Comparison of ENCODE assay signal across 9 cellular contexts in genomic region chr1:111221633-111222286, GRCh38. TPM values are rescaled to one million over a fixed set of nuclear protein-coding genes. Genes with fewer than 3 reads are reported as not detected.
DNase-seq lines count a peak whose midpoint lies in the region; ATAC-seq and TF ChIP-seq lines count a peak whose summit lies in the region.
"Had no signal": no experiment of that assay in that cellular context is flagged by ENCODE, and none has a peak within 500 bp of the region (broad histone marks: within the 10 kb centered on the region; RNA-seq: fewer than 3 reads in every experiment).

No MANE protein-coding gene starts in this region.

- H3K27ac Mint-ChIP-seq in GM23338: no peak overlapping the region
- H3K27ac Mint-ChIP-seq in activated naive CD8-positive, alpha-beta T cell treated with anti-CD3 and anti-CD28 coated beads, Interleukin-2, amount 50 U/mL, for 24 hours: peak overlapping the region; percentile 95
- H3K27ac Mint-ChIP-seq in stimulated activated memory B cell treated with anti-CD40 and anti-IgM and Interleukin-4, amounts not matched to agents 10 μg/mL and 1 μg/mL and 100 μg/mL, for 72 hours: peak overlapping the region; percentile 86

- H3K9me3 Mint-ChIP-seq in GM23338: no peaks in the 10 kb centered on the region
- H3K9me3 Mint-ChIP-seq in activated naive CD8-positive, alpha-beta T cell treated with anti-CD3 and anti-CD28 coated beads, Interleukin-2, amount 50 U/mL, for 24 hours: no peaks in the 10 kb centered on the region
- H3K9me3 Mint-ChIP-seq in stimulated activated memory B cell treated with anti-CD40 and anti-IgM and Interleukin-4, amounts not matched to agents 10 μg/mL and 1 μg/mL and 100 μg/mL, for 72 hours: no peaks in the 10 kb centered on the region

- H3K4me3 Mint-ChIP-seq in GM23338: no peak overlapping the region; the same call in 2 of the 3 replicates
- peak overlapping the region; percentile 69 for H3K4me3 Mint-ChIP-seq in activated naive CD8-positive, alpha-beta T cell treated with anti-CD3 and anti-CD28 coated beads, Interleukin-2, amount 50 U/mL, for 24 hours
- H3K4me3 Mint-ChIP-seq in stimulated activated memory B cell treated with anti-CD40 and anti-IgM and Interleukin-4, amounts not matched to agents 10 μg/mL and 1 μg/mL and 100 μg/mL, for 72 hours: peak overlapping the region; percentile 8

- H3K9me2 ChIP-seq in GM23338 (ENCODE audit: insufficient read depth): peaks cover 13% of the 10 kb centered on the region; the same call in 1 of the 2 replicates

- H3K27me3 ChIP-seq in GM23338 (ENCODE audit: insufficient read depth): no peaks in the 10 kb centered on the region

- peak overlapping the region; percentile 31 for H2AFZ ChIP-seq in GM23338

- no peak overlapping the region for H3K4me3 ChIP-seq in GM23338
- H3K4me3 ChIP-seq: thoracic aorta had no signal

- peaks cover 40% of the 10 kb centered on the region for H3K4me1 Mint-ChIP-seq in GM23338
- H3K4me1 Mint-ChIP-seq in activated naive CD8-positive, alpha-beta T cell treated with anti-CD3 and anti-CD28 coated beads, Interleukin-2, amount 50 U/mL, for 24 hours: peaks cover 94% of the 10 kb centered on the region
- peaks cover 90% of the 10 kb centered on the region for H3K4me1 Mint-ChIP-seq in stimulated activated memory B cell treated with anti-CD40 and anti-IgM and Interleukin-4, amounts not matched to agents 10 μg/mL and 1 μg/mL and 100 μg/mL, for 72 hours

- H3K36me3 ChIP-seq in GM23338 (ENCODE audit: insufficient read depth): no peaks in the 10 kb centered on the region
- H3K36me3 ChIP-seq: thoracic aorta had no signal

- ATAC-seq in GM23338: no peak
- ATAC-seq in activated naive CD8-positive, alpha-beta T cell treated with anti-CD3 and anti-CD28 coated beads, Interleukin-2, amount 50 U/mL, for 24 hours: peak; percentile 68
- ATAC-seq in stimulated activated memory B cell treated with anti-CD40 and anti-IgM and Interleukin-4, amounts not matched to agents 10 μg/mL and 1 μg/mL and 100 μg/mL, for 72 hours: peak; percentile 79

- no peak for TF ChIP-seq CTCF in GM23338 (conservative IDR thresholded peaks at IDR 0.05; ENCODE audit: low read depth in 2 of 2)

- peaks cover 12% of the 10 kb centered on the region for H3K27me3 Mint-ChIP-seq in GM23338 (ENCODE audit: insufficient read depth, low read depth, poor library complexity)
- H3K27me3 Mint-ChIP-seq in activated naive CD8-positive, alpha-beta T cell treated with anti-CD3 and anti-CD28 coated beads, Interleukin-2, amount 50 U/mL, for 24 hours: no peaks in the 10 kb centered on the region
- no peaks in the 10 kb centered on the region for H3K27me3 Mint-ChIP-seq in stimulated activated memory B cell treated with anti-CD40 and anti-IgM and Interleukin-4, amounts not matched to agents 10 μg/mL and 1 μg/mL and 100 μg/mL, for 72 hours

- H3K36me3 Mint-ChIP-seq in GM23338 (ENCODE audit: low read depth): no peaks in the 10 kb centered on the region
- H3K36me3 Mint-ChIP-seq in activated naive CD8-positive, alpha-beta T cell treated with anti-CD3 and anti-CD28 coated beads, Interleukin-2, amount 50 U/mL, for 24 hours (ENCODE audit: low read depth): peaks cover 2% of the 10 kb centered on the region
- H3K36me3 Mint-ChIP-seq in stimulated activated memory B cell treated with anti-CD40 and anti-IgM and Interleukin-4, amounts not matched to agents 10 μg/mL and 1 μg/mL and 100 μg/mL, for 72 hours: no peaks in the 10 kb centered on the region

- peak; percentile 54 for DNase-seq in NK-92 treated with Interleukin-12 subunit alpha and Interleukin-12 subunit beta, amount 100 ng/mL, for 24 hours (lab: John Stamatoyannopoulos, UW)
- DNase-seq in NK-92 (lab: John Stamatoyannopoulos, UW; ENCODE audit: unreplicated experiment) (no peak), GM23338 (ENCODE audit: low spot score) (no peak), M059J (ENCODE audit: low read depth) (peak; percentile 30), DMS53 (lab: John Stamatoyannopoulos, UW) (no peak), DMS79 (lab: John Stamatoyannopoulos, UW) (no peak)
- peak; percentile 68 for DNase-seq in activated naive CD8-positive, alpha-beta T cell treated with anti-CD3 and anti-CD28 coated beads, Interleukin-2, amount 50 U/mL, for 24 hours

- no peak overlapping the region for H3K27ac ChIP-seq in GM23338 (ENCODE audit: low read depth)
- H3K27ac ChIP-seq: thoracic aorta had no signal

- H3K4me2 ChIP-seq in GM23338: no peak overlapping the region

- peaks cover 23% of the 10 kb centered on the region for H3K4me1 ChIP-seq in GM23338 (ENCODE audit: insufficient read depth)

- no peaks in the 10 kb centered on the region for H4K20me1 ChIP-seq in GM23338 (replicated peaks; ENCODE audit: insufficient read depth)

- H3F3A ChIP-seq in GM23338 (replicated peaks; ENCODE audit: low read depth): no peaks in the 10 kb centered on the region

- H3K79me2 ChIP-seq in GM23338 (replicated peaks; ENCODE audit: insufficient read depth): no peaks in the 10 kb centered on the region

TF ChIP-seq in GM23338, 12 proteins besides CTCF, POLR2A, EP300 and RAD21:
- TF ChIP-seq EZH2 (IDR thresholded peaks at IDR 0.05; ENCODE audit: low read depth, unreplicated experiment): no peak
- no peak for TF ChIP-seq NANOG (IDR thresholded peaks at IDR 0.05; ENCODE audit: borderline replicate concordance)
- TF ChIP-seq, protein P1, sequence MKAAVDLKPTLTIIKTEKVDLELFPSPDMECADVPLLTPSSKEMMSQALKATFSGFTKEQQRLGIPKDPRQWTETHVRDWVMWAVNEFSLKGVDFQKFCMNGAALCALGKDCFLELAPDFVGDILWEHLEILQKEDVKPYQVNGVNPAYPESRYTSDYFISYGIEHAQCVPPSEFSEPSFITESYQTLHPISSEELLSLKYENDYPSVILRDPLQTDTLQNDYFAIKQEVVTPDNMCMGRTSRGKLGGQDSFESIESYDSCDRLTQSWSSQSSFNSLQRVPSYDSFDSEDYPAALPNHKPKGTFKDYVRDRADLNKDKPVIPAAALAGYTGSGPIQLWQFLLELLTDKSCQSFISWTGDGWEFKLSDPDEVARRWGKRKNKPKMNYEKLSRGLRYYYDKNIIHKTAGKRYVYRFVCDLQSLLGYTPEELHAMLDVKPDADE (IDR thresholded peaks at IDR 0.05): no peak
- TF ChIP-seq JUNB (IDR thresholded peaks at IDR 0.05; ENCODE audit: unreplicated experiment): no peak
- TF ChIP-seq ZNF331 (CRISPR knock-in tag; IDR thresholded peaks at IDR 0.05; ENCODE audit: low read depth): no peak
TF ChIP-seq in GM23338: peak in this region for 0.

RNA-seq across cellular contexts. Expression of gene CHI3L2, which starts 5.8 kb away (rescaled TPM):
- total RNA-seq in GM23338 (2014; rRNA removed; shearing (Covaris generic)): not detected in 2 replicates
- polyA plus RNA-seq in GM23338 (2016; fragmentation: Nextera tagmentation; extraction: Ambion mirVana): 0.68 TPM in 1 of 2 replicates, not detected in the other
- 0.15 and 0.37 TPM in 2 replicates for total RNA-seq in M059J (2014; rRNA removed; shearing (Covaris generic))

RNA-seq across cellular contexts. Expression of gene DENND2D, which starts 21.3 kb away (rescaled TPM):
- total RNA-seq in GM23338 (2014; rRNA removed; shearing (Covaris generic)): 3.0 and 5.9 TPM in 2 replicates
- polyA plus RNA-seq in GM23338 (2016; fragmentation: Nextera tagmentation; extraction: Ambion mirVana): 2.5 and 3.4 TPM in 2 replicates
- total RNA-seq in M059J (2014; rRNA removed; shearing (Covaris generic)): 4.3 and 10.2 TPM in 2 replicates

Comparison
In these comparisons a context has a peak if more than half of its experiments do, and no peak if none do; other contexts are left out.
1. DNase-seq: peak in NK-92 treated with Interleukin-12 subunit alpha and Interleukin-12 subunit beta, amount 100 ng/mL, for 24 hours (single experiment), M059J (single experiment) and activated naive CD8-positive, alpha-beta T cell treated with anti-CD3 and anti-CD28 coated beads, Interleukin-2, amount 50 U/mL, for 24 hours (single experiment); none in NK-92 (single experiment), GM23338 (single experiment), DMS53 (single experiment) and DMS79 (single experiment).